Comparison of ENCODE assay signal across 24 cellular contexts in genomic region chr1:91349524-91349923, GRCh38. TPM values are rescaled to one million over a fixed set of nuclear protein-coding genes. Genes with fewer than 3 reads are reported as not detected.
A peak's percentile ranks its signal among the peaks of the same experiment; 100 is the strongest.
DNase-seq lines count a peak whose midpoint lies in the region; ATAC-seq and TF ChIP-seq lines count a peak whose summit lies in the region.
"Had no signal": no experiment of that assay in that cellular context is flagged by ENCODE, and none has a peak within 500 bp of the region (broad histone marks: within the 10 kb centered on the region; RNA-seq: fewer than 3 reads in every experiment).

No MANE protein-coding gene starts in this region.

- in situ Hi-C loops in GM23248 (cut with MboI), result no loop called here

- ATAC-seq in HG02763 (IDR thresholded peaks at IDR 0.05; ENCODE audit: unreplicated experiment) (no peak), HG03439 (IDR thresholded peaks at IDR 0.05; ENCODE audit: unreplicated experiment) (no peak)

- H2BK15ac ChIP-seq in mesendoderm (replicated peaks; ENCODE audit: low read depth), result no peak overlapping the region

- H2BK5ac ChIP-seq in mesendoderm (ENCODE audit: low read length), result no peak overlapping the region

- H3K9me2 ChIP-seq in GM23248 (ENCODE audit: insufficient read depth), result no peaks in the 10 kb centered on the region
- H3K9me2 ChIP-seq in PC-9 (ENCODE audit: insufficient read depth), result no peaks in the 10 kb centered on the region

- no peak overlapping the region for H3K18ac ChIP-seq in mesendoderm (ENCODE audit: low read length)

- intact Hi-C loops in PC-9 (cut with micrococcal nuclease; ENCODE audit: unreplicated experiment), result no loop called here

- H3K27ac ChIP-seq in GM23248 (no peak overlapping the region), PC-9 (no peak overlapping the region), mesendoderm (ENCODE audit: low read depth, low read length) (no peak overlapping the region)
- H3K27ac ChIP-seq: KMS-11, SK-N-MC had no signal

- no peak overlapping the region for H4K5ac ChIP-seq in mesendoderm (ENCODE audit: low read length)

- H3K36me3 ChIP-seq in GM23248 (ENCODE audit: low read depth) (no peaks in the 10 kb centered on the region), PC-9 (ENCODE audit: low read depth) (no peaks in the 10 kb centered on the region), mesendoderm (ENCODE audit: control insufficient read depth, insufficient read depth, low read length) (no peaks in the 10 kb centered on the region)
- H3K36me3 ChIP-seq: BE2C had no signal

- H2AK5ac ChIP-seq in mesendoderm (ENCODE audit: low read length), result no peak overlapping the region

- no peaks in the 10 kb centered on the region for H4K20me1 ChIP-seq in GM23248 (ENCODE audit: insufficient read depth)
- H4K20me1 ChIP-seq in PC-9 (ENCODE audit: insufficient read depth), result no peaks in the 10 kb centered on the region

- H3K23ac ChIP-seq in mesendoderm (ENCODE audit: low read length), result no peak overlapping the region

- WGBS in GM23248 (ENCODE audit: low coverage in 1 of 2, low lambda C conversion rate in 2 of 2, missing lambda C conversion rate in 2 of 2), 2 experiments, result 70 to 71% methylated on average over 2 of the region's 2 CpGs
- WGBS in mesendoderm (ENCODE audit: extremely low coverage, insufficient coverage, low lambda C conversion rate), result no CpG with 5 or more reads among the region's 2 CpGs

- no peak overlapping the region for H3K56ac ChIP-seq in mesendoderm (ENCODE audit: low read length)

- H3K79me2 ChIP-seq in GM23248 (ENCODE audit: insufficient read depth), result no peaks in the 10 kb centered on the region
- no peaks in the 10 kb centered on the region for H3K79me2 ChIP-seq in PC-9 (ENCODE audit: low read depth)
- no peaks in the 10 kb centered on the region for H3K79me2 ChIP-seq in mesendoderm (ENCODE audit: control insufficient read depth, insufficient read depth, low read length)

- H3K79me1 ChIP-seq in mesendoderm (ENCODE audit: low read length), result no peaks in the 10 kb centered on the region

- H3K4me2 ChIP-seq in GM23248 (ENCODE audit: unreplicated experiment), result no peak overlapping the region
- no peak overlapping the region for H3K4me2 ChIP-seq in PC-9
- H3K4me2 ChIP-seq in mesendoderm (ENCODE audit: low read length), result no peak overlapping the region
- H3K4me2 ChIP-seq: KMS-11 had no signal

- no TSS peak for BruUV-seq in PC-9 (replicated peaks; lab: Mats Ljungman, UMichigan)

- H3K9ac ChIP-seq in GM23248, result no peak overlapping the region
- H3K9ac ChIP-seq in mesendoderm (ENCODE audit: low read length), result no peak overlapping the region
- H3K9ac ChIP-seq: KMS-11 had no signal

- H2AFZ ChIP-seq in GM23248, result no peak overlapping the region
- H2AFZ ChIP-seq in PC-9, result peak overlapping the region; percentile 37; the same call in 1 of the 2 replicates

- no peak overlapping the region for H2BK120ac ChIP-seq in mesendoderm (ENCODE audit: low read depth, low read length)

- H3K9me3 ChIP-seq in GM23248 (ENCODE audit: low read depth) (no peaks in the 10 kb centered on the region), PC-9 (ENCODE audit: insufficient read depth, low read depth) (no peaks in the 10 kb centered on the region)
- H3K9me3 ChIP-seq: BE2C had no signal

- H3K4me3 ChIP-seq in GM23248 (no peak overlapping the region), PC-9 (no peak overlapping the region), epithelial cell of esophagus (ENCODE audit: low read length) (no peak overlapping the region), mesendoderm (ENCODE audit: low read length) (no peak overlapping the region)
- H3K4me3 ChIP-seq: SK-N-MC had no signal

- CTCF ChIA-PET in PC-9 (lab: Charles Lee), result interaction anchor here (0.6 kb wide), 1 partner anchor 507 kb away, joined by 3 read pairs; no protein-coding TSS in a partner anchor

- H4K8ac ChIP-seq in mesendoderm (ENCODE audit: low read depth, low read length), result no peak overlapping the region

- H3K4me1 ChIP-seq in GM23248 (ENCODE audit: insufficient read depth), result no peaks in the 10 kb centered on the region
- H3K4me1 ChIP-seq in PC-9 (replicated peaks; ENCODE audit: insufficient read depth), result no peaks in the 10 kb centered on the region
- no peaks in the 10 kb centered on the region for H3K4me1 ChIP-seq in mesendoderm (ENCODE audit: control insufficient read depth, low read depth, low read length)
- H3K4me1 ChIP-seq: BE2C had no signal

- no peak overlapping the region for H3K4ac ChIP-seq in mesendoderm (ENCODE audit: low read depth, low read length)

- no peaks in the 10 kb centered on the region for H3K27me3 ChIP-seq in GM23248 (replicated peaks; ENCODE audit: insufficient read depth)
- H3K27me3 ChIP-seq in PC-9 (ENCODE audit: insufficient read depth, low read depth), result no peaks in the 10 kb centered on the region
- H3K27me3 ChIP-seq in mesendoderm (ENCODE audit: insufficient read depth, low read length, poor library complexity), result no peaks in the 10 kb centered on the region
- H3K27me3 ChIP-seq: BE2C had no signal

- no peak for TF ChIP-seq CTCF in PC-9 (conservative IDR thresholded peaks at IDR 0.05)
- no peak for TF ChIP-seq CTCF in epithelial cell of esophagus (IDR thresholded peaks at IDR 0.05; ENCODE audit: insufficient read depth, low read depth, low read length, missing control alignments)

- POLR2A ChIA-PET in PC-9 (lab: Charles Lee; ENCODE audit: unreplicated experiment), result no interaction called here

- DNase-seq in GM23248 (peak; percentile 4), PC-9 (no peak), epithelial cell of esophagus (ENCODE audit: low read depth) (peak; percentile 17), mesendoderm (peak; percentile 4), occipital lobe (lab: John Stamatoyannopoulos, UW) (no peak), NCI-H345 treated with DMSO at 0.1 percent for 48 hours (lab: John Stamatoyannopoulos, UW; ENCODE audit: unreplicated experiment) (no peak)
- DNase-seq: BE2C; CD4-positive, CD25-positive, alpha-beta regulatory T cell; DMS153; GDM1; H9; NCI-H1048; NCI-H1436; NCI-H2029 treated with DMSO at 0.1 percent for 48 hours; NCI-H2171 treated with DMSO at 0.1 percent for 48 hours; NCI-H446 treated with DMSO at 0.1 percent for 48 hours; NCI-H69; NK-92 treated with Interleukin-12 subunit alpha and Interleukin-12 subunit beta, amount 100 ng/mL, for 24 hours; SHP77 had no signal

- H3F3A ChIP-seq in GM23248 (ENCODE audit: insufficient read depth) (no peaks in the 10 kb centered on the region), PC-9 (ENCODE audit: insufficient read depth, low read depth) (no peaks in the 10 kb centered on the region)

RNA-seq across cellular contexts. Expression of gene HFM1, which starts 55.1 kb away (rescaled TPM):
- under 0.01 and 0.13 TPM in 2 replicates for total RNA-seq in GM23248 (2014; rRNA removed; shearing (Covaris generic))
- polyA plus RNA-seq in GM23248 (2016; fragmentation: Nextera tagmentation; extraction: Ambion mirVana), result not detected in 2 replicates
- total RNA-seq in PC-9 (2021), result not detected in 2 replicates
- polyA plus RNA-seq in mesendoderm (2013, experiment 1 of 2), result 1.1 TPM
- polyA plus RNA-seq in mesendoderm (2013, experiment 2 of 2), result 0.84 TPM
- total RNA-seq in occipital lobe, result 56.5 TPM
- total RNA-seq: CD4-positive, CD25-positive, alpha-beta regulatory T cell; RPMI7951 had no signal
- polyA plus RNA-seq: CD4-positive, CD25-positive, alpha-beta regulatory T cell had no signal

Comparison
In these comparisons a context has a peak if more than half of its experiments do, and no peak if none do; other contexts are left out.
1. DNase-seq: peak in GM23248 (single experiment), epithelial cell of esophagus (single experiment) and mesendoderm (single experiment); none in PC-9 (0 of 2), occipital lobe (single experiment) and NCI-H345 treated with DMSO at 0.1 percent for 48 hours (single experiment).
2. RNA of gene HFM1, which starts 55.1 kb away (total RNA-seq): 56.5 TPM in occipital lobe (single experiment); under 0.01 to 0.13 TPM in GM23248 and not detected in PC-9; every median in the first group is over 10 times any median in the second.